ENCODE assay signal across 8 cellular contexts in the genomic region with DNA sequence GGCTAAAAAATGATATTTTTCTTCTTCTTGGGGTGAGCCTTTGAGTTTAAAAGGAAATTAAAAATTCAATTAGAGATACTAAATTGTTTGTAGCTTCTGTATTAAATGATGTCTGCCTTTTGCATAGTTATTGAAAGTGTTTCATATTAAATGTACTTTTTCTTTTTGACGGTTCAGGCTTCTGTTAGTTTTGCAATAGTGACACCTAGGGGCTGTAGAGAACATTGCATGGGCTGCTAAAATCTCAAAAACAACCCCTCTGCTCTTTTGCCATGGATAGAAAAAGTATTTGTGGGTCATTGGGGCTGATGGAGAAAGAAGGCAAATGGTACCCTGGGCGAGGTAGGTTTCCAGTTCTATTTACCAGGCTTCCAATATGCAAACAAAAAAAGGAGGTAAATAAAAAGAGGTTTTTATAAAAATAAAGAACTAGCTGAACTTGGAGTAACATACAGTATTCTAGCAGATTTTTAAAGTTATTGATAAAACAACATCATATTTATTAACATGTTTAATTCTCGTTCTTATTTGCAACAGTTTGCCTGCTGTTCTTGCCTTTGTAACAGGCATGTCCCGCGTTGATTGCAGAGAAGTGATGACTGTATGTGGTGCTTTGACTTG.
DNase-seq lines count a peak whose midpoint lies in the region; ATAC-seq and TF ChIP-seq lines count a peak whose summit lies in the region.

No MANE protein-coding gene starts in this region.

- H4K20me1 ChIP-seq in DND-41 (ENCODE audit: insufficient read depth, low read length) = no peaks in the 10 kb centered on the region

- H3K79me2 ChIP-seq in DND-41 (ENCODE audit: insufficient read depth, low read length) (no peaks in the 10 kb centered on the region), mesendoderm (ENCODE audit: control insufficient read depth, insufficient read depth, low read length) (no peaks in the 10 kb centered on the region)

- no peak overlapping the region for H4K5ac ChIP-seq in mesendoderm (ENCODE audit: low read length)

- no peaks in the 10 kb centered on the region for H3K27me3 ChIP-seq in DND-41 (ENCODE audit: insufficient read depth, low read length, poor library complexity)
- no peaks in the 10 kb centered on the region for H3K27me3 ChIP-seq in mesendoderm (ENCODE audit: insufficient read depth, low read length, poor library complexity)

- H3K9me3 ChIP-seq in DND-41 (ENCODE audit: insufficient read depth, low read length, severe bottlenecking) = no peaks in the 10 kb centered on the region

- no peak overlapping the region for H3K4me2 ChIP-seq in DND-41 (ENCODE audit: insufficient read depth, low read length)
- no peak overlapping the region for H3K4me2 ChIP-seq in mesendoderm (ENCODE audit: low read length)

- H3K4me3 ChIP-seq in DND-41 (ENCODE audit: low read depth in 1 of 2, low read length in 2 of 2) (no peak overlapping the region), coronary artery (no peak overlapping the region), mesendoderm (ENCODE audit: low read length) (no peak overlapping the region)

- no peak overlapping the region for H2BK15ac ChIP-seq in mesendoderm (replicated peaks; ENCODE audit: low read depth)

- H3K18ac ChIP-seq in mesendoderm (ENCODE audit: low read length) = no peak overlapping the region

- H2BK5ac ChIP-seq in mesendoderm (ENCODE audit: low read length) = no peak overlapping the region

- H3K9ac ChIP-seq in DND-41 (ENCODE audit: low read depth, low read length) (no peak overlapping the region), mesendoderm (ENCODE audit: low read length) (no peak overlapping the region)

- no peak overlapping the region for H2AFZ ChIP-seq in DND-41 (ENCODE audit: low read depth, low read length)

- H3K56ac ChIP-seq in mesendoderm (ENCODE audit: low read length) = no peak overlapping the region

- H3K4me1 ChIP-seq in DND-41 (ENCODE audit: insufficient read depth, low read length) (peaks cover 30% of the 10 kb centered on the region), mesendoderm (ENCODE audit: control insufficient read depth, low read depth, low read length) (no peaks in the 10 kb centered on the region)

- ATAC-seq in DND-41 (ENCODE audit: insufficient read depth, low read depth) = peak; percentile 49; the same call in 2 of the 3 replicates
- no peak for ATAC-seq in GM18907 (IDR thresholded peaks at IDR 0.05; ENCODE audit: unreplicated experiment)

- TF ChIP-seq CTCF in DND-41 (IDR thresholded peaks at IDR 0.05; ENCODE audit: borderline replicate concordance, extremely low read depth, low read length, poor library complexity, severe bottlenecking) = peak; percentile 95
- peak; percentile 64 for TF ChIP-seq CTCF in coronary artery (IDR thresholded peaks at IDR 0.05)

- H3K36me3 ChIP-seq in DND-41 (ENCODE audit: insufficient read depth, low read length) (no peaks in the 10 kb centered on the region), mesendoderm (ENCODE audit: control insufficient read depth, insufficient read depth, low read length) (no peaks in the 10 kb centered on the region)

- H3K79me1 ChIP-seq in mesendoderm (ENCODE audit: low read length) = no peaks in the 10 kb centered on the region

- no peak overlapping the region for H2AK5ac ChIP-seq in mesendoderm (ENCODE audit: low read length)

- H3K27ac ChIP-seq in DND-41 (ENCODE audit: low read length) (0 out of 2 replicates have a peak overlapping the region, but pooled peaks have one; percentile 12), coronary artery (no peak overlapping the region), mesendoderm (ENCODE audit: low read depth, low read length) (no peak overlapping the region)

- WGBS in mesendoderm (ENCODE audit: extremely low coverage, insufficient coverage, low lambda C conversion rate) = no CpG with 5 or more reads among the region's 5 CpGs

- no peak overlapping the region for H4K8ac ChIP-seq in mesendoderm (ENCODE audit: low read depth, low read length)

- H3K23ac ChIP-seq in mesendoderm (ENCODE audit: low read length) = no peak overlapping the region

- H2BK120ac ChIP-seq in mesendoderm (ENCODE audit: low read depth, low read length) = no peak overlapping the region

- no peak overlapping the region for H3K4ac ChIP-seq in mesendoderm (ENCODE audit: low read depth, low read length)

- DNase-seq in DND-41 (peak; percentile 43), KG1 (lab: John Stamatoyannopoulos, UW) (peak; percentile 5), RKO (ENCODE audit: low spot score) (peak; percentile 66), coronary artery (ENCODE audit: low spot score) (no peak), mesendoderm (peak; percentile 42)
- no peak for DNase-seq in NK-92 treated with Interleukin-12 subunit alpha and Interleukin-12 subunit beta, amount 100 ng/mL, for 24 hours (lab: John Stamatoyannopoulos, UW)
- DNase-seq in stimulated activated CD4-positive, alpha-beta T cell treated with anti-CD3 and anti-CD28 coated beads, Interleukin-4, amount 100 ng/mL, for 4 hours = no peak

Comparison
In these comparisons a context has a peak if more than half of its experiments do, and no peak if none do; other contexts are left out.
1. DNase-seq: peak in DND-41 (single experiment), KG1 (single experiment), RKO (single experiment) and mesendoderm (single experiment); none in coronary artery (single experiment), NK-92 treated with Interleukin-12 subunit alpha and Interleukin-12 subunit beta, amount 100 ng/mL, for 24 hours (single experiment) and stimulated activated CD4-positive, alpha-beta T cell treated with anti-CD3 and anti-CD28 coated beads, Interleukin-4, amount 100 ng/mL, for 4 hours (0 of 2).